In the genomic region with DNA sequence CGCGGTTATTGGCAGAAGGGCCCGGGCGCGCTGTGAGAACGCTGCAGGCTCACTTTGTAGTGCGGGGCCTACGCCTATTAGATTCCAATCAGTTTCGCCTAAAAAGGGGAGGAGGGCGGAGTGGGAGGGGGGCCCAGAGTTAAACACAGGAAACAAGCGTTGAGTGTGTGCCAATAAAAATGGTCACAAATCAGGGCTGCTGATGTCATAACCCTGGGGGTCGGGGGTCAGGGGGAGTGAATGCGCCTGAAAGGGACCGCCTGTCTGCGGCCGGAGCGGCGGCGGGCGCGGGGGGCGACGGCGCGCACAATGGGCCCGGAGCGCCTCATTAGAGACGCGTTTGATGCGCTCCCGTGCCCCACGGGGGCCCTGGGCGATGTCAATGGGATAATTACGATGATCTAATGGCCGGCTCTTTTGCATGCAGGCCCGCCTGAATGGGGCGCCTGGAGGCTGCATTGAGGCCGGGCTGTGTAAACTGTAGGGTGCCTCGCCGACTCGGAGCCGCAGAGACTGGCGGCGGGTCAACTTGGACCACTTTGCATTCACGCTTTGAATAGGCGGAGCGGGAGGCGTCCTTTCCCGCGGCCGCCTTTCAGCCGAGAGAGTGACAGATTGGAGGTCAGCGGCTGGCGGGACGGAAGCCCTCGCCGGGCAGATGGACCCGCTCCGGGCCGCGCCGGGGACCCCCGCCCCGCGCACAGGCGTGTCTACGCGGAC, we compare ENCODE assay signal across 10 cellular contexts.
DNase-seq lines count a peak whose midpoint lies in the region; FAIRE-seq and TF ChIP-seq lines count a peak whose summit lies in the region.
"Had no signal": no experiment of that assay in that cellular context is flagged by ENCODE, and none has a peak within 500 bp of the region (broad histone marks: within the 10 kb centered on the region; RNA-seq: fewer than 3 reads in every experiment).

No MANE protein-coding gene starts in this region.

- no peak for TF ChIP-seq CTCF in OCI-LY7 (conservative IDR thresholded peaks at IDR 0.05; ENCODE audit: low read length)

- POLR2A ChIA-PET in OCI-LY7 (lab: Charles Lee), result no interaction called here

- no peaks in the 10 kb centered on the region for H3K79me2 ChIP-seq in OCI-LY7 (ENCODE audit: insufficient read depth, low read depth, low read length)

- DNase-seq in NCI-H82 (lab: John Stamatoyannopoulos, UW) (peak; percentile 42), NCI-H82 treated with DMSO at 0.1 percent for 48 hours (lab: John Stamatoyannopoulos, UW; ENCODE audit: unreplicated experiment) (no peak), NCI-H69 (lab: John Stamatoyannopoulos, UW) (peak; percentile 58), frontal cortex (ENCODE audit: low spot score in 2 of 2) (peak; percentile 41 to 49), putamen (ENCODE audit: low spot score) (peak; percentile 6), OCI-LY7 (ENCODE audit: low spot score) (no peak), DMS153 treated with DMSO at 0.1 percent for 48 hours (lab: John Stamatoyannopoulos, UW; ENCODE audit: unreplicated experiment) (no peak), NCI-H1092 (lab: John Stamatoyannopoulos, UW) (no peak)
- DNase-seq: naive B cell, NCI-H2081 treated with DMSO at 0.1 percent for 48 hours had no signal

- H3K27ac ChIP-seq in OCI-LY7 (ENCODE audit: low read depth, low read length, poor library complexity, severe bottlenecking), result no peak overlapping the region

- H3K4me3 ChIP-seq in OCI-LY7 (ENCODE audit: low read depth, low read length, poor library complexity, severe bottlenecking), result no peak overlapping the region

- no TSS peak for BruUV-seq in OCI-LY7 (replicated peaks; lab: Mats Ljungman, UMichigan)

- CTCF ChIA-PET in OCI-LY7 (lab: Charles Lee; ENCODE audit: unreplicated experiment), result no interaction called here

- no peaks in the 10 kb centered on the region for H3K4me1 ChIP-seq in OCI-LY7 (ENCODE audit: insufficient read depth, low read length, poor library complexity, severe bottlenecking)

- no peaks in the 10 kb centered on the region for H3K9me3 ChIP-seq in OCI-LY7 (ENCODE audit: low read length)

- H3K4me2 ChIP-seq in OCI-LY7 (ENCODE audit: low read length), result no peak overlapping the region

- H2AFZ ChIP-seq in OCI-LY7 (ENCODE audit: low read length), result no peak overlapping the region

- FAIRE-seq in frontal cortex (lab: Jason Lieb, UNC), result no peak

- no peaks in the 10 kb centered on the region for H4K20me1 ChIP-seq in OCI-LY7 (ENCODE audit: insufficient read depth, low read length)

- H3K36me3 ChIP-seq in OCI-LY7 (ENCODE audit: insufficient read depth, low read length), result no peaks in the 10 kb centered on the region

- intact Hi-C loops in OCI-LY7 (cut with micrococcal nuclease; ENCODE audit: unreplicated experiment), result no loop called here

- no peaks in the 10 kb centered on the region for H3K9me2 ChIP-seq in OCI-LY7 (ENCODE audit: insufficient read depth, low read length)

Comparison
In these comparisons a context has a peak if more than half of its experiments do, and no peak if none do; other contexts are left out.
1. DNase-seq: peak in NCI-H82 (single experiment), NCI-H69 (single experiment), frontal cortex (2 of 2) and putamen (single experiment); none in NCI-H82 treated with DMSO at 0.1 percent for 48 hours (single experiment), OCI-LY7 (single experiment), DMS153 treated with DMSO at 0.1 percent for 48 hours (single experiment) and NCI-H1092 (single experiment).